Comparison of ENCODE assay signal across 1 cellular context in the genomic region with DNA sequence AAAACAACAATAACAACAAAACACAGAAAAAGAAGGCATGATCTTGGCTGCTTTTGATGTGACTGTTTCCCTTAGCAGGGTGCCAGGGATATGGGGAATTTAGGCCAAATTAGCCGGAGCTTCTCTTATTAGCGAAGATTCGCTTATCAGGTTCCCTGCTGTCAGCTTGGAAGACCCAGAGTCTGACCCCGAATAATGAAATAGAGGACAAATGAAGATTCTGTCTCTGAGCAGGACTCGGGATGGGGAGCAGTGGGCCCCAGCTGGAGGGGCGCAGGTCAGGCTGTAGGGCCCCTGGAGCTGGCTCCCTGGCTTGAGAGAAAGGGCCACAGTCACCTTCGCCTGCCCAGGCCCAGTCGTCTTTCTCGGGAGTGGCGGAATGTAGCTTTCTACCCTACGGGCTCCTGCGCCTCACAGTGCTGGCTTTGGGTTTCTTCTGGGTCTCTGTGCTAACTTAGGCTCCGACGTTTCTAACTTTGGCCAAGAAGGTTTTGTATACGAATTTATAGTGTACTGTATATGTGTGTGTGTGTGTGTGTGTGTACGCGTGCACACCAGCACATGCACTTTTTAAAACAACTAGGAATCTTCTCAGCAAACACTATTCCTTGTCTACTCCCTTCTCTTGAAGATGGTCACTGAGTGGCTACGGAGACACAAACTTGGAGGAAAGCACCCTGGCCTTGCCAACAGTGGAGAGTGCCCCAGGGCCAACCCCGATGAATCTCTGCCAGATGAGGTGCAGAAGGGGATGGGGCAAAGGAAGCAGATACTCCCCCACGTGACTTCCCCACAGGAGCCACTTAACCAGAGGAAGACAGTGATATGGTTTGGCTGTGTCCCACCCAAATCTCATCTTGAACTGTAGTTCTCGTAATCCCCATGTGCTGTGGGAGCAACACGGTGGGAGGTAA.
TF ChIP-seq lines count a peak whose summit lies in the region.

No MANE protein-coding gene starts in this region.

TF ChIP-seq in IMR-90, 13 proteins besides CTCF, POLR2A, EP300 and RAD21:
- TF ChIP-seq MAZ (IDR thresholded peaks at IDR 0.05; ENCODE audit: borderline replicate concordance, low read depth, low read length) (no peak), CEBPB (IDR thresholded peaks at IDR 0.05; ENCODE audit: low read depth, low read length) (no peak), MXI1 (IDR thresholded peaks at IDR 0.05; ENCODE audit: borderline replicate concordance, low read depth, low read length) (no peak), RFX5 (IDR thresholded peaks at IDR 0.05; ENCODE audit: low read depth, low read length) (no peak)
